8 cellular contexts compared by ENCODE assay signal in genomic region chr12:71407732-71408131, GRCh38. TPM values are rescaled to one million over a fixed set of nuclear protein-coding genes. Genes with fewer than 3 reads are reported as not detected.
"Had no signal": no experiment of that assay in that cellular context is flagged by ENCODE, and none has a peak within 500 bp of the region (broad histone marks: within the 10 kb centered on the region; RNA-seq: fewer than 3 reads in every experiment).

No MANE protein-coding gene starts in this region.

- H3K27ac ChIP-seq: HL-60, KMS-11 had no signal

- FAIRE-seq: HTR-8/SVneo had no signal

- H3K9ac ChIP-seq: KMS-11 had no signal

- H3K4me2 ChIP-seq: KMS-11 had no signal

- DNase-seq: Karpas-422, KBM-7, KG1 had no signal

RNA-seq across cellular contexts. Expression of gene LGR5, which starts 31.9 kb away (rescaled TPM):
- total RNA-seq: HT1080 had no signal
- polyA plus RNA-seq: IgD-negative memory B cell had no signal
